ENCODE assay signal across 17 cellular contexts in the genomic region with DNA sequence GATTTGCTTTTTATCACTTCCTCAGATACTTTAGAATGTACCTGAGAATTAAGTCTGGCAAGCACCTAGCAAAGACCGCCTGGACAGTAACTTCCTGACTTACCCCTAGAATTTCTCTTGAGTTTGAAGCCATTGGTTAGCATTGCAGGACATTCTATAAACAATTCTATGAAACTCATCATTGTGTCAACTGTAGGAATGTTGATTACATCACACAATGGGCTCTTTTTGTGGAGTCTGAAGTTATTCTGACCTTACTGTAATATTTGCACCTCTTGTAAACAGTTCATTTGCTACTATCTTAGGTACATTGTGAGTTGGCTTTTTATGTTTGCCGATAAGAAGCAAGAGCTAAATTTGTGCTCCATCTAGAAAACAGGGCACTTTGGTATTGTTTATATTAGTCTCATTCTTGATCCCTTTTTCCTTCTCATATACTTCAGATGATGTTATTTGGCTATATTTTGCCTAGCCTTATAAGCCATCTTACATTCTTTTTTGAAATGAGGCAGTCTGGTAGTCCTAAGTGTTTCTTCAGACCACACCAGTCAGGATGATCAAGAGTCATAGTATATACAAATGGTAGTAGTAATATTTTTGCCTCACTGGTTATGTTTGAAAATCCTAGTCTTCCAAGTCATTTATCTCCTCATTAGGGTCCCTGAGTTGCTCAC. TPM values are rescaled to one million over a fixed set of nuclear protein-coding genes. Genes with fewer than 3 reads are reported as not detected.
DNase-seq lines count a peak whose midpoint lies in the region; ATAC-seq and TF ChIP-seq lines count a peak whose summit lies in the region.
"Had no signal": no experiment of that assay in that cellular context is flagged by ENCODE, and none has a peak within 500 bp of the region (broad histone marks: within the 10 kb centered on the region; RNA-seq: fewer than 3 reads in every experiment).

No MANE protein-coding gene starts in this region.

- peaks cover 9% of the 10 kb centered on the region; the same call in 1 of the 2 replicates for H3K4me1 ChIP-seq in BLaER1
- H3K4me1 ChIP-seq: Peyer's patch had no signal

- H3K27me3 ChIP-seq in BLaER1, result no peaks in the 10 kb centered on the region
- H3K27me3 ChIP-seq: Peyer's patch had no signal

- ATAC-seq in memory B cell (ENCODE audit: low read depth) (no peak), GM18511 (IDR thresholded peaks at IDR 0.05; ENCODE audit: unreplicated experiment) (no peak)
- ATAC-seq: activated CD8-positive, alpha-beta T cell treated with anti-CD3 and anti-CD28 coated beads, Interleukin-2, amount 10 ng/mL, durations not matched to agents 7 days and 5 days had no signal

- H3K9me3 Mint-ChIP-seq in memory B cell, result no peaks in the 10 kb centered on the region
- H3K9me3 Mint-ChIP-seq in activated CD4-positive, alpha-beta T cell treated with anti-CD3 and anti-CD28 coated beads, Interleukin-2, amount 10 ng/mL, durations not matched to agents 24 days and 14 days, result peaks cover 3% of the 10 kb centered on the region
- H3K9me3 Mint-ChIP-seq: activated T-helper 1 cell treated with anti-CD3 and anti-CD28 coated beads, Interleukin-12 subunit alpha, Interleukin-12 subunit beta, Interleukin-2, Interleukin-4 antibody, amounts not matched to agents 30 ng/mL and 10 ng/mL and 1 ng/mL, durations not matched to agents 14 hours and 24 hours and 36 hours; central memory CD8-positive, alpha-beta T cell had no signal

- intact Hi-C loops in activated CD4-positive, alpha-beta T cell treated with anti-CD3 and anti-CD28 coated beads, Interleukin-2, amount 10 ng/mL, durations not matched to agents 24 days and 14 days (cut with micrococcal nuclease), result no loop called here

- peaks cover 17% of the 10 kb centered on the region for H3K36me3 Mint-ChIP-seq in memory B cell
- H3K36me3 Mint-ChIP-seq in activated CD4-positive, alpha-beta T cell treated with anti-CD3 and anti-CD28 coated beads, Interleukin-2, amount 10 ng/mL, durations not matched to agents 24 days and 14 days (ENCODE audit: low read depth), result peaks cover 4% of the 10 kb centered on the region

- H3K36me3 ChIP-seq in BLaER1, result peaks cover 15% of the 10 kb centered on the region
- H3K36me3 ChIP-seq: Peyer's patch, WERI-Rb-1 had no signal

- TF ChIP-seq CTCF in cardiac fibroblast (IDR thresholded peaks at IDR 0.05; ENCODE audit: low read depth, low read length), result no peak

- peak overlapping the region; percentile 9; the same call in 1 of the 2 replicates for H3K4me2 ChIP-seq in BLaER1

- no peaks in the 10 kb centered on the region for H3K27me3 Mint-ChIP-seq in memory B cell
- H3K27me3 Mint-ChIP-seq in activated CD4-positive, alpha-beta T cell treated with anti-CD3 and anti-CD28 coated beads, Interleukin-2, amount 10 ng/mL, durations not matched to agents 24 days and 14 days, result no peaks in the 10 kb centered on the region
- H3K27me3 Mint-ChIP-seq: central memory CD8-positive, alpha-beta T cell had no signal

- H3K9me3 ChIP-seq in BLaER1, result no peaks in the 10 kb centered on the region
- H3K9me3 ChIP-seq: Peyer's patch had no signal

- H3K4me3 ChIP-seq in BLaER1, result no peak overlapping the region
- no peak overlapping the region for H3K4me3 ChIP-seq in cardiac fibroblast (replicated peaks in 1 of 2; ENCODE audit: low read depth in 2 of 2, low read length in 2 of 2)
- H3K4me3 ChIP-seq: Peyer's patch had no signal

- H3K9ac ChIP-seq in BLaER1, result no peak overlapping the region

- no peak overlapping the region for H3K4me3 Mint-ChIP-seq in memory B cell
- no peak overlapping the region for H3K4me3 Mint-ChIP-seq in activated CD4-positive, alpha-beta T cell treated with anti-CD3 and anti-CD28 coated beads, Interleukin-2, amount 10 ng/mL, durations not matched to agents 24 days and 14 days
- H3K4me3 Mint-ChIP-seq: activated CD8-positive, alpha-beta T cell treated with anti-CD3 and anti-CD28 coated beads, Interleukin-2, amount 10 ng/mL, durations not matched to agents 7 days and 5 days; activated T-helper 1 cell treated with anti-CD3 and anti-CD28 coated beads, Interleukin-12 subunit alpha, Interleukin-12 subunit beta, Interleukin-2, Interleukin-4 antibody, amounts not matched to agents 30 ng/mL and 10 ng/mL and 1 ng/mL, durations not matched to agents 14 hours and 24 hours and 36 hours; central memory CD8-positive, alpha-beta T cell; mesothelial cell of epicardium; neural crest cell had no signal

- H3K27ac Mint-ChIP-seq in memory B cell, result peak overlapping the region; percentile 20
- no peak overlapping the region for H3K27ac Mint-ChIP-seq in activated CD4-positive, alpha-beta T cell treated with anti-CD3 and anti-CD28 coated beads, Interleukin-2, amount 10 ng/mL, durations not matched to agents 24 days and 14 days
- H3K27ac Mint-ChIP-seq: activated CD8-positive, alpha-beta T cell treated with anti-CD3 and anti-CD28 coated beads, Interleukin-2, amount 10 ng/mL, durations not matched to agents 7 days and 5 days; activated T-helper 1 cell treated with anti-CD3 and anti-CD28 coated beads, Interleukin-12 subunit alpha, Interleukin-12 subunit beta, Interleukin-2, Interleukin-4 antibody, amounts not matched to agents 30 ng/mL and 10 ng/mL and 1 ng/mL, durations not matched to agents 14 hours and 24 hours and 36 hours; mesothelial cell of epicardium had no signal

- H4K20me1 ChIP-seq in BLaER1, result no peaks in the 10 kb centered on the region

- H3K27ac ChIP-seq in BLaER1, result no peak overlapping the region
- H3K27ac ChIP-seq: Peyer's patch, WERI-Rb-1 had no signal

- H3K4me1 Mint-ChIP-seq in memory B cell, result no peaks in the 10 kb centered on the region
- H3K4me1 Mint-ChIP-seq in activated CD4-positive, alpha-beta T cell treated with anti-CD3 and anti-CD28 coated beads, Interleukin-2, amount 10 ng/mL, durations not matched to agents 24 days and 14 days, result no peaks in the 10 kb centered on the region
- H3K4me1 Mint-ChIP-seq: central memory CD8-positive, alpha-beta T cell; neural crest cell had no signal

- DNase-seq in LHCN-M2 (ENCODE audit: low read depth) (peak; percentile 33), cardiac fibroblast (ENCODE audit: low read depth in 2 of 2) (peak; percentile 12 to 58), memory B cell (ENCODE audit: low spot score in 2 of 2) (no peak), NCI-H446 treated with DMSO at 0.1 percent for 48 hours (lab: John Stamatoyannopoulos, UW) (no peak), NCI-H345 (lab: John Stamatoyannopoulos, UW) (no peak)
- no peak for DNase-seq in activated CD4-positive, alpha-beta T cell treated with anti-CD3 and anti-CD28 coated beads, Interleukin-2, amount 10 ng/mL, durations not matched to agents 24 days and 14 days
- DNase-seq: activated CD8-positive, alpha-beta T cell treated with anti-CD3 and anti-CD28 coated beads, Interleukin-2, amount 10 ng/mL, durations not matched to agents 7 days and 5 days; NCI-H2107; Peyer's patch; retina; WERI-Rb-1 had no signal

RNA-seq across cellular contexts. Expression of gene CASD1, which starts 52.4 kb away (rescaled TPM):
- 36.9 and 42.0 TPM in 2 replicates for total RNA-seq in LHCN-M2 (2014; rRNA removed)
- 6.3 TPM for polyA plus RNA-seq in LHCN-M2 (2012)
- 12.5 and 13.4 TPM in 2 replicates for total RNA-seq in activated CD4-positive, alpha-beta T cell treated with anti-CD3 and anti-CD28 coated beads, Interleukin-2, amount 10 ng/mL, durations not matched to agents 24 days and 14 days

Comparison
In these comparisons a context has a peak if more than half of its experiments do, and no peak if none do; other contexts are left out.
1. DNase-seq: peak in LHCN-M2 (single experiment) and cardiac fibroblast (2 of 2); none in memory B cell (0 of 2), NCI-H446 treated with DMSO at 0.1 percent for 48 hours (single experiment), activated CD4-positive, alpha-beta T cell treated with anti-CD3 and anti-CD28 coated beads, Interleukin-2, amount 10 ng/mL, durations not matched to agents 24 days and 14 days (single experiment) and NCI-H345 (single experiment).